In the genomic region with DNA sequence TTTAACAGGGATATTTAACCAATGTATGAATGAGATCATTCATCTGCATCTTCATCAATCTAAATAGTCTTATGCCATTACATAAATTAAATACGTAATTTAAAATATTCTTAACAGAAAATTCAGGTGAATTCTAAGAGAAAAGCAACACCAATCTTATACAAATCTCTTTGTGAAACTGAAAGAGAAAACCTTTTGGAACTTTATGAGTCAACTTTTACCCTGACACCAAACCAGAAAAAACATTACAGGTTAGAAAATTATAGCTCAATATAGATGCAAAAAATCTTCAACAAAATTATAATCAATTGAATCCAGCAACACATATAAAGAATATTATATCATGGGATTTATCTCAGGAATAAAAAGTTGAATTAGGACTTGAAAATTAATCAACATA, we compare ENCODE assay signal across 16 cellular contexts.
DNase-seq lines count a peak whose midpoint lies in the region; ATAC-seq and FAIRE-seq lines count a peak whose summit lies in the region.
"Had no signal": no experiment of that assay in that cellular context is flagged by ENCODE, and none has a peak within 500 bp of the region (broad histone marks: within the 10 kb centered on the region; RNA-seq: fewer than 3 reads in every experiment).

No MANE protein-coding gene starts in this region.

- no peak for DNase-seq in NCI-H345 treated with DMSO at 0.1 percent for 48 hours (lab: John Stamatoyannopoulos, UW; ENCODE audit: unreplicated experiment)
- no peak for DNase-seq in GM19238 (ENCODE audit: insufficient read length, low spot score)
- DNase-seq: activated CD4-positive, alpha-beta T cell treated with anti-CD3 and anti-CD28 coated beads for 4 hours; adrenal gland; CD4-positive, alpha-beta T cell; EL; erythroblast; H7; left cardiac atrium; T-helper 17 cell had no signal

- peak; percentile 45 for ATAC-seq in GM19025 (IDR thresholded peaks at IDR 0.05; ENCODE audit: low read depth, unreplicated experiment)
- peak; percentile 53 for ATAC-seq in HG02571 (IDR thresholded peaks at IDR 0.05; ENCODE audit: unreplicated experiment)
- ATAC-seq in HG03342 (IDR thresholded peaks at IDR 0.05; ENCODE audit: unreplicated experiment), result peak; percentile 44
- no peak for ATAC-seq in GM19324 (IDR thresholded peaks at IDR 0.05; ENCODE audit: low FRiP score, unreplicated experiment)
- ATAC-seq in HG03039 (IDR thresholded peaks at IDR 0.05; ENCODE audit: unreplicated experiment), result no peak
- ATAC-seq: left cardiac atrium, T-helper 17 cell had no signal

- peak; percentile 44 for FAIRE-seq in G401.6 (lab: Jason Lieb, UNC)

Comparison
In these comparisons a context has a peak if more than half of its experiments do, and no peak if none do; other contexts are left out.
1. ATAC-seq: peak in GM19025 (single experiment), HG02571 (single experiment) and HG03342 (single experiment); none in GM19324 (single experiment) and HG03039 (single experiment).